In genomic region chr16:22300427-22301071, GRCh38 we compare ENCODE assay signal across 9 cellular contexts. TPM values are rescaled to one million over a fixed set of nuclear protein-coding genes. Genes with fewer than 3 reads are reported as not detected.
A peak's percentile ranks its signal among the peaks of the same experiment; 100 is the strongest.
DNase-seq lines count a peak whose midpoint lies in the region; ATAC-seq and TF ChIP-seq lines count a peak whose summit lies in the region.
"Had no signal": no experiment of that assay in that cellular context is flagged by ENCODE, and none has a peak within 500 bp of the region (broad histone marks: within the 10 kb centered on the region; RNA-seq: fewer than 3 reads in every experiment).

No MANE protein-coding gene starts in this region.

- intact Hi-C loops in adrenal gland (cut with DNase I): no loop called here
- intact Hi-C loops in right cardiac atrium (cut with DNase I): no loop called here

- WGBS in adrenal gland, 4 donors: 34 to 42% (median 35%) methylated on average over 7 to 8 of the region's 8 CpGs
- 51% methylated on average over 8 of the region's 8 CpGs for WGBS in right cardiac atrium

- peak overlapping the region in 4 of 11 experiments; percentile 16 to 48 (median 23); a peak in 5 of 22 replicates for H3K9ac ChIP-seq in BLaER1 treated with 17β-estradiol and CSF1 and Interleukin-3, amounts not matched to agents 10 nM and 100 nM

- peaks cover 52 to 83% (median 81%) of the 10 kb centered on the region in 11 experiments; a peak in 21 of 22 replicates for H4K20me1 ChIP-seq in BLaER1 treated with 17β-estradiol and CSF1 and Interleukin-3, amounts not matched to agents 10 nM and 100 nM

- H3K4me1 ChIP-seq in BLaER1 treated with 17β-estradiol and CSF1 and Interleukin-3, amounts not matched to agents 10 nM and 100 nM: peaks cover 26 to 41% (median 32%) of the 10 kb centered on the region in 10 experiments
- no peaks in the 10 kb centered on the region for H3K4me1 ChIP-seq in RWPE2 (ENCODE audit: insufficient read depth, poor library complexity, severe bottlenecking)
- H3K4me1 ChIP-seq in adrenal gland (replicated peaks in 1 of 2): peaks cover 4 to 18% of the 10 kb centered on the region in 2 donors
- H3K4me1 ChIP-seq in right cardiac atrium (ENCODE audit: control insufficient read depth, insufficient read depth, low read length): peaks cover 2% of the 10 kb centered on the region

- no peak for ATAC-seq in RWPE2 (ENCODE audit: low read depth)
- no peak for ATAC-seq in right cardiac atrium
- ATAC-seq in GM21529 (IDR thresholded peaks at IDR 0.05; ENCODE audit: unreplicated experiment): no peak
- no peak for ATAC-seq in GM21447 (IDR thresholded peaks at IDR 0.05; ENCODE audit: unreplicated experiment)

- H3K27me3 ChIP-seq in BLaER1 treated with 17β-estradiol and CSF1 and Interleukin-3, amounts not matched to agents 10 nM and 100 nM: no peaks in the 10 kb centered on the region
- no peaks in the 10 kb centered on the region for H3K27me3 ChIP-seq in RWPE2 (ENCODE audit: insufficient read depth, poor library complexity, severe bottlenecking)
- no peaks in the 10 kb centered on the region for H3K27me3 ChIP-seq in adrenal gland
- H3K27me3 ChIP-seq in right cardiac atrium (ENCODE audit: control insufficient read depth, insufficient read depth): no peaks in the 10 kb centered on the region
- H3K27me3 ChIP-seq: neutrophil had no signal

- H3K9me3 ChIP-seq in BLaER1 treated with 17β-estradiol and CSF1 and Interleukin-3, amounts not matched to agents 10 nM and 100 nM (replicated peaks in 1 of 11): no peaks in the 10 kb centered on the region
- H3K9me3 ChIP-seq in RWPE2 (ENCODE audit: severe bottlenecking) (no peaks in the 10 kb centered on the region), adrenal gland (replicated peaks in 1 of 3) (no peaks in the 10 kb centered on the region), right cardiac atrium (ENCODE audit: control insufficient read depth, low read length) (no peaks in the 10 kb centered on the region)
- H3K9me3 ChIP-seq: neutrophil had no signal

- DNase-seq in HCEC 1CT (peak; percentile 66), RWPE2 (ENCODE audit: low spot score) (no peak), adrenal gland (peak; percentile 75 to 94 (median 88)), right cardiac atrium (peak; percentile 60 to 79 (median 76))
- peak; percentile 34 for DNase-seq in stimulated activated CD4-positive, alpha-beta T cell treated with anti-CD3 and anti-CD28 coated beads, Interleukin-12 subunit alpha, Interleukin-12 subunit beta, amount 100 ng/mL, for 4 hours

- H3K4me3 ChIP-seq in BLaER1 treated with 17β-estradiol and CSF1 and Interleukin-3, amounts not matched to agents 10 nM and 100 nM: no peak overlapping the region
- no peak overlapping the region for H3K4me3 ChIP-seq in RWPE2 (ENCODE audit: severe bottlenecking)
- no peak overlapping the region for H3K4me3 ChIP-seq in adrenal gland
- H3K4me3 ChIP-seq in right cardiac atrium (ENCODE audit: low read length): no peak overlapping the region

- TF ChIP-seq CTCF in RWPE2 (IDR thresholded peaks at IDR 0.05; ENCODE audit: poor library complexity, severe bottlenecking): peak; percentile 70
- peak; percentile 57 to 72 (median 66) for TF ChIP-seq CTCF in adrenal gland (IDR thresholded peaks at IDR 0.05)

- H3K4me2 ChIP-seq in BLaER1 treated with 17β-estradiol and CSF1 and Interleukin-3, amounts not matched to agents 10 nM and 100 nM: peak overlapping the region; percentile 30 to 90 (median 79); a peak in 19 of 22 replicates

- H3K27ac ChIP-seq in BLaER1 treated with 17β-estradiol and CSF1 and Interleukin-3, amounts not matched to agents 10 nM and 100 nM: no peak overlapping the region
- H3K27ac ChIP-seq in RWPE2 (ENCODE audit: poor library complexity, severe bottlenecking): no peak overlapping the region
- H3K27ac ChIP-seq in adrenal gland: peak overlapping the region in 3 of 5 donors; percentile 2 to 30 (median 4)
- H3K27ac ChIP-seq in right cardiac atrium (ENCODE audit: low read length): no peak overlapping the region
- H3K27ac ChIP-seq: neutrophil had no signal

- TF ChIP-seq POLR2A in adrenal gland (IDR thresholded peaks at IDR 0.05): peak in 1 of 2 donors; percentile 29

- H3K36me3 ChIP-seq in BLaER1 treated with 17β-estradiol and CSF1 and Interleukin-3, amounts not matched to agents 10 nM and 100 nM: peaks cover 41 to 59% (median 51%) of the 10 kb centered on the region in 11 experiments
- H3K36me3 ChIP-seq in RWPE2 (ENCODE audit: low read depth): peaks cover 21% of the 10 kb centered on the region
- H3K36me3 ChIP-seq in adrenal gland (replicated peaks in 1 of 2): peaks cover 0 to 21% of the 10 kb centered on the region in 2 donors

RNA-seq across cellular contexts. Expression of gene POLR3E, which starts 3.3 kb away (rescaled TPM):
- 10 to 100 TPM; 43.8 to 99.4 (median 55.5) TPM for total RNA-seq in adrenal gland
- polyA plus RNA-seq in adrenal gland: 10 to 100 TPM; 46.5 to 91.0 (median 47.7) TPM
- 10 to 100 TPM; 27.9 to 33.5 (median 33.0) TPM for total RNA-seq in right cardiac atrium
- polyA plus RNA-seq in right cardiac atrium: 15.4 TPM

Comparison
In these comparisons a context has a peak if more than half of its experiments do, and no peak if none do; other contexts are left out.
1. H3K27ac ChIP-seq: peak in adrenal gland (3 of 5); none in BLaER1 treated with 17β-estradiol and CSF1 and Interleukin-3, amounts not matched to agents 10 nM and 100 nM (0 of 11), RWPE2 (single experiment) and right cardiac atrium (single experiment).